Comparison of ENCODE assay signal across 5 cellular contexts in genomic region chr14:48709277-48709785, GRCh38.
"Had no signal": no experiment of that assay in that cellular context is flagged by ENCODE, and none has a peak within 500 bp of the region (broad histone marks: within the 10 kb centered on the region; RNA-seq: fewer than 3 reads in every experiment).

No MANE protein-coding gene starts in this region.

- DNase-seq: H9, HCEC 1CT, IMR-90 had no signal

- H3K4me3 ChIP-seq: GM23338, K562 had no signal

- ATAC-seq: GM23338, K562 had no signal

- H2AFZ ChIP-seq: GM23338 had no signal

- H3K4me2 ChIP-seq: GM23338 had no signal
